Comparison of ENCODE assay signal across 8 cellular contexts in the genomic region with DNA sequence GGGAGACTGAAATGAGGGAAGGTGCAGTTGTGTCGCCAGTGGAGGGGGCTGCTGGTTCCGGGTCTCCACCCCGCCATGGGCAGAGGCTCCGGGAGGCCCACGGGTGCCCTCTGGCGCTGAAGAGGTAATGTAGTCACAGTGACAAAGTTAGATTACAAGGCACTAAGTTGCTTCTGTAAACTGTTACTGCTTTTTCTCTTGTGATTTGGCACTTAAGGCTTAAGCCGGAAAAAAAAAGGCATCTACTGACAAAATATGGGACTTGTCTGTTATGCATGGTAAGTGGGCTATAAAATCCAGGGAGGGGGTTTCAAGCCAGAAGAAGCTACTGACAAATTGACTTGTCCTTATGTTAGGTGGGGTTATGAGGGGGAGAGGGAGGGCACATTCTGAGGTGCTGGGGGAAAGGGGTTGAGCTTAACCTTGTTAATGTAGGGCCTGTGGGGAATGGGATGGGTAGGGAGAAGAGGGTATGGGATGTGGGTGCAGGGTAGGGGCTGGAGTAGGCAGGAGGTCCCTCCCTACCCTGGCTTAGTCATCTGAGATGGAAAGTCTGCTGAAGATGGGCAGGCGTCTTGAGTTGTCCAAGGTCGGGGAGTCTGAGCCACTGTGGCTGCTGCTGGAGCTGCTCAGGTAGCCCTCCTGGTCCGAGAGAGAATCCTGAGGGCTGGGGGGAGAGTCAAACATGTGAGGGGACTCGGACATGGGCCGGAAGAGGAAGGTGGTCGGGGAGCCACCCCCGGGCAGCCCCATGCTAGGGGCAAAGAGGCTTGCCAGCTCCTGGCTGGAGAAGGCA. TPM values are rescaled to one million over a fixed set of nuclear protein-coding genes. Genes with fewer than 3 reads are reported as not detected.
DNase-seq lines count a peak whose midpoint lies in the region; ATAC-seq and TF ChIP-seq lines count a peak whose summit lies in the region.

No MANE protein-coding gene starts in this region.

- no peaks in the 10 kb centered on the region for H3K9me3 ChIP-seq in HUES48 (ENCODE audit: control insufficient read depth, insufficient read depth, low read length)
- no peaks in the 10 kb centered on the region for H3K9me3 ChIP-seq in neural cell (ENCODE audit: low read length)
- H3K9me3 ChIP-seq in subcutaneous abdominal adipose tissue (ENCODE audit: control insufficient read depth in 5 of 5, low read length in 5 of 5) = no peaks in the 10 kb centered on the region

- H3K9me2 ChIP-seq in neural cell (ENCODE audit: insufficient read depth, low read length) = no peaks in the 10 kb centered on the region

- TF ChIP-seq EP300 in neural cell (conservative IDR thresholded peaks at IDR 0.05; ENCODE audit: poor library complexity, severe bottlenecking) = no peak

- no peak overlapping the region for H3K9ac ChIP-seq in HUES48 (ENCODE audit: low read depth, low read length)
- H3K9ac ChIP-seq in neural cell (ENCODE audit: low read length) = no peak overlapping the region
- peak overlapping the region; percentile 71 to 99 (median 99) for H3K9ac ChIP-seq in subcutaneous abdominal adipose tissue (ENCODE audit: low read length in 5 of 5)

- CTCF ChIA-PET in RWPE1 (lab: Yijun Ruan, JAX) = interaction anchor here (0.5 to 1.7 kb wide), 17 partner anchors 8 to 855 kb away, joined by 3 to 9 read pairs (median 4); no protein-coding TSS in a partner anchor

- H3K4me2 ChIP-seq in neural cell (ENCODE audit: low read length) = no peak overlapping the region

- ATAC-seq in GM18519 (IDR thresholded peaks at IDR 0.05; ENCODE audit: low FRiP score, unreplicated experiment) = no peak

- H3F3A ChIP-seq in neural cell (ENCODE audit: insufficient read depth, low read length, poor library complexity, severe bottlenecking) = no peaks in the 10 kb centered on the region

- H2AFZ ChIP-seq in neural cell (ENCODE audit: low read depth, low read length) = no peak overlapping the region

- DNase-seq in COLO829 (ENCODE audit: low spot score) (peak; percentile 66), RWPE1 (ENCODE audit: low spot score) (no peak), fibroblast of the aortic adventitia (ENCODE audit: low read depth) (peak; percentile 75)
- peak; percentile 81 for DNase-seq in activated effector memory CD4-positive, alpha-beta T cell treated with Interleukin-2 at 50 U/mL for 16 hours

- H3K27ac ChIP-seq in HUES48 (ENCODE audit: low read depth, low read length) = peak overlapping the region; percentile 4
- peak overlapping the region; percentile 99 for H3K27ac ChIP-seq in RWPE1
- no peak overlapping the region for H3K27ac ChIP-seq in neural cell (ENCODE audit: low read length)
- peak overlapping the region; percentile 100 for H3K27ac ChIP-seq in subcutaneous abdominal adipose tissue (ENCODE audit: low read depth, low read length)

- peaks cover 58% of the 10 kb centered on the region for H3K79me2 ChIP-seq in neural cell (replicated peaks; ENCODE audit: insufficient read depth, low read length)

- no peaks in the 10 kb centered on the region for H4K20me1 ChIP-seq in neural cell (ENCODE audit: insufficient read depth)

- H3K36me3 ChIP-seq in HUES48 (ENCODE audit: control insufficient read depth, insufficient read depth, low read length) = peaks cover 41% of the 10 kb centered on the region
- H3K36me3 ChIP-seq in neural cell (ENCODE audit: insufficient read depth, low read length) = no peaks in the 10 kb centered on the region
- peaks cover 6 to 46% (median 34%) of the 10 kb centered on the region in 5 donors for H3K36me3 ChIP-seq in subcutaneous abdominal adipose tissue (ENCODE audit: control insufficient read depth in 5 of 5, insufficient read depth in 5 of 5, low read length in 5 of 5)

- TF ChIP-seq RAD21 in neural cell (conservative IDR thresholded peaks at IDR 0.05) = peak; percentile 37

- POLR2A ChIA-PET in RWPE1 (lab: Yijun Ruan, JAX; ENCODE audit: low non-redundant PET) = interaction anchor here (0.6 to 1.2 kb wide), 3 partner anchors 29 to 205 kb away, joined by 3 to 5 read pairs (median 3); no protein-coding TSS in a partner anchor

- TF ChIP-seq CTCF in RWPE1 (conservative IDR thresholded peaks at IDR 0.05; ENCODE audit: low read depth) (peak; percentile 72), fibroblast of the aortic adventitia (IDR thresholded peaks at IDR 0.05; ENCODE audit: insufficient read depth, low read length) (peak; percentile 72), neural cell (IDR thresholded peaks at IDR 0.05; ENCODE audit: poor library complexity, severe bottlenecking) (no peak)

- H3K4me1 ChIP-seq in HUES48 (ENCODE audit: control insufficient read depth, insufficient read depth, low read length) (peaks cover 16% of the 10 kb centered on the region), subcutaneous abdominal adipose tissue (ENCODE audit: control insufficient read depth in 5 of 5, insufficient read depth in 5 of 5, low read length in 5 of 5) (peaks cover 0 to 63% (median 56%) of the 10 kb centered on the region in 5 donors)

- peak overlapping the region; percentile 15; the same call in 1 of the 2 replicates for H3K4me3 ChIP-seq in HUES48 (ENCODE audit: low read depth, low read length)
- H3K4me3 ChIP-seq in fibroblast of the aortic adventitia (ENCODE audit: low read depth, low read length) = peak overlapping the region; percentile 99
- H3K4me3 ChIP-seq in neural cell (ENCODE audit: low read length) = no peak overlapping the region
- peak overlapping the region; percentile 90 to 100 (median 100) for H3K4me3 ChIP-seq in subcutaneous abdominal adipose tissue (ENCODE audit: low read depth in 1 of 5, low read length in 5 of 5)

- H3K27me3 ChIP-seq in HUES48 (ENCODE audit: control insufficient read depth, insufficient read depth, low read length) (no peaks in the 10 kb centered on the region), neural cell (ENCODE audit: insufficient read depth, low read depth, low read length) (peaks cover 39% of the 10 kb centered on the region), subcutaneous abdominal adipose tissue (ENCODE audit: control insufficient read depth in 5 of 5, insufficient read depth in 4 of 5, low read length in 5 of 5) (no peaks in the 10 kb centered on the region)

TF ChIP-seq in neural cell, 6 proteins besides CTCF, POLR2A, EP300 and RAD21:
- TF ChIP-seq POLR2AphosphoS5 (IDR thresholded peaks at IDR 0.05) = no peak
- TF ChIP-seq MXI1 (conservative IDR thresholded peaks at IDR 0.05; ENCODE audit: poor library complexity, severe bottlenecking) = no peak
- TF ChIP-seq, protein P1, sequence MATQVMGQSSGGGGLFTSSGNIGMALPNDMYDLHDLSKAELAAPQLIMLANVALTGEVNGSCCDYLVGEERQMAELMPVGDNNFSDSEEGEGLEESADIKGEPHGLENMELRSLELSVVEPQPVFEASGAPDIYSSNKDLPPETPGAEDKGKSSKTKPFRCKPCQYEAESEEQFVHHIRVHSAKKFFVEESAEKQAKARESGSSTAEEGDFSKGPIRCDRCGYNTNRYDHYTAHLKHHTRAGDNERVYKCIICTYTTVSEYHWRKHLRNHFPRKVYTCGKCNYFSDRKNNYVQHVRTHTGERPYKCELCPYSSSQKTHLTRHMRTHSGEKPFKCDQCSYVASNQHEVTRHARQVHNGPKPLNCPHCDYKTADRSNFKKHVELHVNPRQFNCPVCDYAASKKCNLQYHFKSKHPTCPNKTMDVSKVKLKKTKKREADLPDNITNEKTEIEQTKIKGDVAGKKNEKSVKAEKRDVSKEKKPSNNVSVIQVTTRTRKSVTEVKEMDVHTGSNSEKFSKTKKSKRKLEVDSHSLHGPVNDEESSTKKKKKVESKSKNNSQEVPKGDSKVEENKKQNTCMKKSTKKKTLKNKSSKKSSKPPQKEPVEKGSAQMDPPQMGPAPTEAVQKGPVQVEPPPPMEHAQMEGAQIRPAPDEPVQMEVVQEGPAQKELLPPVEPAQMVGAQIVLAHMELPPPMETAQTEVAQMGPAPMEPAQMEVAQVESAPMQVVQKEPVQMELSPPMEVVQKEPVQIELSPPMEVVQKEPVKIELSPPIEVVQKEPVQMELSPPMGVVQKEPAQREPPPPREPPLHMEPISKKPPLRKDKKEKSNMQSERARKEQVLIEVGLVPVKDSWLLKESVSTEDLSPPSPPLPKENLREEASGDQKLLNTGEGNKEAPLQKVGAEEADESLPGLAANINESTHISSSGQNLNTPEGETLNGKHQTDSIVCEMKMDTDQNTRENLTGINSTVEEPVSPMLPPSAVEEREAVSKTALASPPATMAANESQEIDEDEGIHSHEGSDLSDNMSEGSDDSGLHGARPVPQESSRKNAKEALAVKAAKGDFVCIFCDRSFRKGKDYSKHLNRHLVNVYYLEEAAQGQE (IDR thresholded peaks at IDR 0.05; ENCODE audit: borderline replicate concordance) = no peak
- no peak for TF ChIP-seq TAF1 (IDR thresholded peaks at IDR 0.05; ENCODE audit: low read depth)
- TF ChIP-seq EZH2 (IDR thresholded peaks at IDR 0.05; ENCODE audit: borderline replicate concordance, insufficient read depth, low read length, poor library complexity, severe bottlenecking) = no peak
- TF ChIP-seq SMC3 (conservative IDR thresholded peaks at IDR 0.05; ENCODE audit: poor library complexity) = no peak

RNA-seq across cellular contexts. Expression of a gene that starts 3.7 kb away (rescaled TPM):
- total RNA-seq in fibroblast of the aortic adventitia (ENCODE audit: low replicate concordance) = 24.1 and 53.8 TPM in 2 replicates
- polyA plus RNA-seq in neural cell = 0.12 and 0.48 TPM in 2 replicates
- 0.73 and 1.6 TPM in 2 replicates for polyA minus RNA-seq in neural cell

Comparison
In these comparisons a context has a peak if more than half of its experiments do, and no peak if none do; other contexts are left out.
1. H3K9ac ChIP-seq: peak in subcutaneous abdominal adipose tissue (5 of 5); none in HUES48 (single experiment) and neural cell (single experiment).